In the genomic region with DNA sequence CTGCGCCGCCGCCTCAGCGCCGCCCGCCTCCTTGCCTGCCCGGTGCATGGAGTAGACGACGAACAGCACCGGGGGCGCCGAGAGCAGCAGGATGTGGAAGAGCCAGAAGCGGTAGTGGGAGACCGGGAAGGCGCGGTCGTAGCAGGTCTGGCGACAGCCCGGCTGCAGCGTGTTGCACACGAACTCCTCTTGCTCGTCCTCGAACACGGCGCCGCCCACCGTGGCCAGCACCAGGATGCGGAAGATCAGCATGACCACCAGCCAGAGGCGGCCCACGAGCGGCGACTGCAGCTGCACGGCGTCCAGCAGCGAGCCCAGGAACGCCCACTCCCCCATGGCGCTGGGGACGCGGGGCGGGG, we compare ENCODE assay signal across 8 cellular contexts. TPM values are rescaled to one million over a fixed set of nuclear protein-coding genes. Genes with fewer than 3 reads are reported as not detected.
A peak's percentile ranks its signal among the peaks of the same experiment; 100 is the strongest.
DNase-seq lines count a peak whose midpoint lies in the region; ATAC-seq and TF ChIP-seq lines count a peak whose summit lies in the region.

No MANE protein-coding gene starts in this region.

- peak overlapping the region; percentile 81 for H3K4me3 Mint-ChIP-seq in activated naive CD8-positive, alpha-beta T cell treated with anti-CD3 and anti-CD28 coated beads, Interleukin-2, amount 10 ng/mL, durations not matched to agents 7 days and 5 days

- 0% methylated on average over 18 of the region's 40 CpGs; no CpG with 5 or more reads in 1 of the 2 donors for WGBS in testis, 2 donors

- H3K27ac ChIP-seq in cardiac muscle cell (no peak overlapping the region), testis (no peak overlapping the region)

- peaks cover 21% of the 10 kb centered on the region for H3K4me1 Mint-ChIP-seq in activated naive CD8-positive, alpha-beta T cell treated with anti-CD3 and anti-CD28 coated beads, Interleukin-2, amount 10 ng/mL, durations not matched to agents 7 days and 5 days

- TF ChIP-seq CTCF in cardiac muscle cell (IDR thresholded peaks at IDR 0.05; ENCODE audit: low read depth, low read length) (no peak), kidney epithelial cell (IDR thresholded peaks at IDR 0.05; ENCODE audit: insufficient read depth, low read length, poor library complexity, severe bottlenecking) (no peak), testis (IDR thresholded peaks at IDR 0.05) (no peak)

- peak overlapping the region; percentile 51 for H3K4me3 ChIP-seq in cardiac muscle cell
- H3K4me3 ChIP-seq in kidney epithelial cell (ENCODE audit: low read depth, low read length): peak overlapping the region; percentile 47
- peak overlapping the region; percentile 51 to 53 for H3K4me3 ChIP-seq in testis

- H3K27me3 Mint-ChIP-seq in activated naive CD8-positive, alpha-beta T cell treated with anti-CD3 and anti-CD28 coated beads, Interleukin-2, amount 10 ng/mL, durations not matched to agents 7 days and 5 days: peaks cover 15% of the 10 kb centered on the region

- no peak overlapping the region for H3K27ac Mint-ChIP-seq in activated naive CD8-positive, alpha-beta T cell treated with anti-CD3 and anti-CD28 coated beads, Interleukin-2, amount 10 ng/mL, durations not matched to agents 7 days and 5 days

- H3K36me3 Mint-ChIP-seq in activated naive CD8-positive, alpha-beta T cell treated with anti-CD3 and anti-CD28 coated beads, Interleukin-2, amount 10 ng/mL, durations not matched to agents 7 days and 5 days: no peaks in the 10 kb centered on the region

- no peaks in the 10 kb centered on the region for H3K9me3 ChIP-seq in cardiac muscle cell (ENCODE audit: low read depth)
- no peaks in the 10 kb centered on the region for H3K9me3 ChIP-seq in testis

- ATAC-seq in Right ventricle myocardium inferior (no peak), GM21528 (IDR thresholded peaks at IDR 0.05; ENCODE audit: low FRiP score, unreplicated experiment) (no peak), HG03460 (IDR thresholded peaks at IDR 0.05; ENCODE audit: unreplicated experiment) (no peak)
- no peak for ATAC-seq in activated naive CD8-positive, alpha-beta T cell treated with anti-CD3 and anti-CD28 coated beads, Interleukin-2, amount 10 ng/mL, durations not matched to agents 7 days and 5 days (ENCODE audit: low read depth)

- H3K36me3 ChIP-seq in cardiac muscle cell: no peaks in the 10 kb centered on the region
- no peaks in the 10 kb centered on the region for H3K36me3 ChIP-seq in kidney epithelial cell (ENCODE audit: control insufficient read depth, insufficient read depth, low read length)
- H3K36me3 ChIP-seq in testis (ENCODE audit: low read depth, missing control alignments): no peaks in the 10 kb centered on the region

- POLR2A ChIA-PET in activated naive CD8-positive, alpha-beta T cell treated with anti-CD3 and anti-CD28 coated beads, Interleukin-2, amount 10 ng/mL, durations not matched to agents 7 days and 5 days (lab: Charles Lee): interaction anchor here (0.8 to 3.6 kb wide), 8 partner anchors 57 to 198 kb away, joined by 3 to 17 read pairs (median 4); no protein-coding TSS in a partner anchor

- no peak for TF ChIP-seq POLR2A in testis (IDR thresholded peaks at IDR 0.05)

- no peaks in the 10 kb centered on the region for H3K9me3 Mint-ChIP-seq in activated naive CD8-positive, alpha-beta T cell treated with anti-CD3 and anti-CD28 coated beads, Interleukin-2, amount 10 ng/mL, durations not matched to agents 7 days and 5 days

- H3K27me3 ChIP-seq in cardiac muscle cell (peaks cover 27% of the 10 kb centered on the region), kidney epithelial cell (ENCODE audit: control insufficient read depth, insufficient read depth, low read length) (peaks cover 4% of the 10 kb centered on the region), testis (no peaks in the 10 kb centered on the region)

- H3K4me1 ChIP-seq in cardiac muscle cell (ENCODE audit: low read depth): no peaks in the 10 kb centered on the region
- peaks cover 7% of the 10 kb centered on the region for H3K4me1 ChIP-seq in testis

- intact Hi-C loops in Right ventricle myocardium inferior (cut with DNase I): no loop called here
- intact Hi-C loops in testis (cut with DNase I; ENCODE audit: low total_unique reads): no loop called here

- DNase-seq in cardiac muscle cell (ENCODE audit: low read depth in 1 of 2, low spot score in 1 of 2) (peak; percentile 54 to 58), Right ventricle myocardium inferior (ENCODE audit: missing footprints) (no peak), kidney epithelial cell (ENCODE audit: low read depth) (no peak), testis (no peak), GDM1 (lab: John Stamatoyannopoulos, UW) (no peak)
- no peak for DNase-seq in activated naive CD8-positive, alpha-beta T cell treated with anti-CD3 and anti-CD28 coated beads, Interleukin-2, amount 10 ng/mL, durations not matched to agents 7 days and 5 days

RNA-seq across cellular contexts. Expression of gene GJD3, which starts 1.1 kb away (rescaled TPM):
- total RNA-seq in cardiac muscle cell (0.48 and 1.7 TPM in 2 replicates), Right ventricle myocardium inferior (0.92 TPM), kidney epithelial cell (1.1 TPM in 1 of 2 replicates, not detected in the other), testis (1 to 10 TPM; 2.1 to 2.6 TPM)
- polyA plus RNA-seq in cardiac muscle cell (4.6 and 8.6 TPM in 2 replicates), testis (ENCODE audit: insufficient read depth, low read depth, low replicate concordance) (not detected)
- total RNA-seq in activated naive CD8-positive, alpha-beta T cell treated with anti-CD3 and anti-CD28 coated beads, Interleukin-2, amount 10 ng/mL, durations not matched to agents 7 days and 5 days: under 1 TPM in 1 of 2 experiments, not detected in 1; 0.48 TPM

RNA-seq across cellular contexts. Expression of gene TOP2A, which starts 54.2 kb away (rescaled TPM):
- 11.1 and 127 TPM in 2 replicates for total RNA-seq in cardiac muscle cell
- 21.7 and 168 TPM in 2 replicates for polyA plus RNA-seq in cardiac muscle cell
- total RNA-seq in Right ventricle myocardium inferior: 3.0 TPM
- total RNA-seq in activated naive CD8-positive, alpha-beta T cell treated with anti-CD3 and anti-CD28 coated beads, Interleukin-2, amount 10 ng/mL, durations not matched to agents 7 days and 5 days: 100 to 1,000 TPM; 313 to 314 TPM
- 14.9 and 17.4 TPM in 2 replicates for total RNA-seq in kidney epithelial cell
- 10 to 100 TPM; 65.0 to 94.9 TPM for total RNA-seq in testis
- 75.3 TPM for polyA plus RNA-seq in testis (ENCODE audit: insufficient read depth, low read depth, low replicate concordance)

RNA-seq across cellular contexts. Expression of gene RARA, which starts 54.5 kb away (rescaled TPM):
- total RNA-seq in cardiac muscle cell (58.9 and 61.3 TPM in 2 replicates), Right ventricle myocardium inferior (17.9 TPM), kidney epithelial cell (48.2 and 57.2 TPM in 2 replicates), testis (10 to 100 TPM; 65.5 to 66.0 TPM)
- polyA plus RNA-seq in cardiac muscle cell (33.2 and 43.4 TPM in 2 replicates), testis (ENCODE audit: insufficient read depth, low read depth, low replicate concordance) (49.8 TPM)
- total RNA-seq in activated naive CD8-positive, alpha-beta T cell treated with anti-CD3 and anti-CD28 coated beads, Interleukin-2, amount 10 ng/mL, durations not matched to agents 7 days and 5 days: 10 to 100 TPM; 51.7 to 53.6 TPM

Comparison
In these comparisons a context has a peak if more than half of its experiments do, and no peak if none do; other contexts are left out.
1. DNase-seq: peak in cardiac muscle cell (2 of 2); none in Right ventricle myocardium inferior (single experiment), activated naive CD8-positive, alpha-beta T cell treated with anti-CD3 and anti-CD28 coated beads, Interleukin-2, amount 10 ng/mL, durations not matched to agents 7 days and 5 days (single experiment), kidney epithelial cell (single experiment), testis (single experiment) and GDM1 (single experiment).
2. Peak in every context shown above with its lines, with median percentiles within 50 percentile points of each other: H3K4me3 ChIP-seq.